In genomic region chr3:177284383-177284881, GRCh38 we compare ENCODE assay signal across 8 cellular contexts.
A peak's percentile ranks its signal among the peaks of the same experiment; 100 is the strongest.
DNase-seq lines count a peak whose midpoint lies in the region; ATAC-seq and TF ChIP-seq lines count a peak whose summit lies in the region.

No MANE protein-coding gene starts in this region.

- H3K4me1 Mint-ChIP-seq in immature natural killer cell, result peaks cover 19 to 23% of the 10 kb centered on the region in 2 donors

- H3K4me3 Mint-ChIP-seq in immature natural killer cell, result no peak overlapping the region

- no peaks in the 10 kb centered on the region for H3K36me3 ChIP-seq in hepatocyte (replicated peaks; ENCODE audit: insufficient read depth, low read depth)

- peak overlapping the region in 1 of 6 donors; percentile 45 for H3K27ac Mint-ChIP-seq in immature natural killer cell

- no peaks in the 10 kb centered on the region for H3K9me2 ChIP-seq in hepatocyte (replicated peaks; ENCODE audit: insufficient read depth)

- H4K20me1 ChIP-seq in hepatocyte (ENCODE audit: insufficient read depth, poor library complexity, severe bottlenecking), result no peaks in the 10 kb centered on the region

- H3K79me2 ChIP-seq in hepatocyte, result no peaks in the 10 kb centered on the region

- H3K4me3 ChIP-seq in hepatocyte, result no peak overlapping the region

- ATAC-seq in HG02938 (IDR thresholded peaks at IDR 0.05; ENCODE audit: unreplicated experiment) (no peak), GM21825 (IDR thresholded peaks at IDR 0.05; ENCODE audit: unreplicated experiment) (no peak)

- peak overlapping the region; percentile 25 for H3K4me2 ChIP-seq in hepatocyte

- H3K27ac ChIP-seq in hepatocyte, result peak overlapping the region; percentile 84

- H3K36me3 Mint-ChIP-seq in immature natural killer cell, result no peaks in the 10 kb centered on the region

- peaks cover 10% of the 10 kb centered on the region for H3K4me1 ChIP-seq in hepatocyte (ENCODE audit: insufficient read depth)

- H3K27me3 Mint-ChIP-seq in immature natural killer cell (ENCODE audit: low read depth in 3 of 3), result peaks cover 0 to 2% (median 0%) of the 10 kb centered on the region in 3 donors

- H3K9me3 Mint-ChIP-seq in immature natural killer cell, result no peaks in the 10 kb centered on the region

- peak overlapping the region; percentile 53 for H2AFZ ChIP-seq in hepatocyte

- H3K9me3 ChIP-seq in hepatocyte (ENCODE audit: low read depth), result no peaks in the 10 kb centered on the region

- no peak for TF ChIP-seq CTCF in hepatocyte (IDR thresholded peaks at IDR 0.05; ENCODE audit: poor library complexity)

- peak; percentile 95 for DNase-seq in ELF-1 (ENCODE audit: low read depth, low spot score)
- peak; percentile 58 for DNase-seq in NCI-H2227 treated with DMSO at 0.1 percent for 48 hours (lab: John Stamatoyannopoulos, UW)
- DNase-seq in activated T-cell treated with anti-CD3 and anti-CD28 coated beads for 4 hours, result peak; percentile 2
- DNase-seq in hepatocyte (ENCODE audit: low spot score), result peak; percentile 70
- DNase-seq in stimulated activated CD8-positive, alpha-beta memory T cell treated with anti-CD3 and anti-CD28 coated beads, Interleukin-2, amount 100 ng/mL, for 48 hours (ENCODE audit: low read depth in 2 of 2), result peak; percentile 5 to 8
- DNase-seq in immature natural killer cell, result no peak

- no peaks in the 10 kb centered on the region for H3K27me3 ChIP-seq in hepatocyte

- WGBS in hepatocyte (ENCODE audit: low lambda C conversion rate, missing lambda C conversion rate), result 39% methylated on average over 8 of the region's 8 CpGs

Comparison
In these comparisons a context has a peak if more than half of its experiments do, and no peak if none do; other contexts are left out.
1. DNase-seq: peak in ELF-1 (single experiment), NCI-H2227 treated with DMSO at 0.1 percent for 48 hours (single experiment), activated T-cell treated with anti-CD3 and anti-CD28 coated beads for 4 hours (single experiment), hepatocyte (single experiment) and stimulated activated CD8-positive, alpha-beta memory T cell treated with anti-CD3 and anti-CD28 coated beads, Interleukin-2, amount 100 ng/mL, for 48 hours (2 of 2); none in immature natural killer cell (0 of 3).